ENCODE assay signal across 13 cellular contexts in genomic region chr19:2547033-2547680, GRCh38.
DNase-seq lines count a peak whose midpoint lies in the region; ATAC-seq and TF ChIP-seq lines count a peak whose summit lies in the region.
"Had no signal": no experiment of that assay in that cellular context is flagged by ENCODE, and none has a peak within 500 bp of the region (broad histone marks: within the 10 kb centered on the region; RNA-seq: fewer than 3 reads in every experiment).

No MANE protein-coding gene starts in this region.

- H3K4me1 ChIP-seq in lung (ENCODE audit: control insufficient read depth in 2 of 2, insufficient read depth in 2 of 2, low read length in 2 of 2) = peaks cover 11 to 32% of the 10 kb centered on the region in 2 donors

- WGBS in lung, 2 donors = 82 to 93% methylated on average over 14 to 15 of the region's 15 CpGs

- H3K4me3 ChIP-seq in dorsolateral prefrontal cortex = peak overlapping the region in 18 of 59 donors; percentile 4 to 56 (median 39)
- H3K4me3 ChIP-seq in lung = no peak overlapping the region

- H3K27me3 ChIP-seq in dorsolateral prefrontal cortex (no peaks in the 10 kb centered on the region), lung (ENCODE audit: control insufficient read depth, insufficient read depth) (no peaks in the 10 kb centered on the region)

- no peaks in the 10 kb centered on the region for H3K36me3 Mint-ChIP-seq in IgD-negative memory B cell
- H3K36me3 Mint-ChIP-seq in stimulated activated memory B cell treated with anti-CD40 and anti-IgM and Interleukin-4, amounts not matched to agents 10 μg/mL and 1 μg/mL and 100 μg/mL, for 72 hours = peaks cover 5% of the 10 kb centered on the region
- H3K36me3 Mint-ChIP-seq: CD4-positive, alpha-beta memory T cell had no signal

- H3K9me3 Mint-ChIP-seq in IgD-negative memory B cell = no peaks in the 10 kb centered on the region
- no peaks in the 10 kb centered on the region for H3K9me3 Mint-ChIP-seq in stimulated activated memory B cell treated with anti-CD40 and anti-IgM and Interleukin-4, amounts not matched to agents 10 μg/mL and 1 μg/mL and 100 μg/mL, for 72 hours
- H3K9me3 Mint-ChIP-seq: CD4-positive, alpha-beta memory T cell had no signal

- DNase-seq in dorsolateral prefrontal cortex (peak in 1 of 10 donors; percentile 40), lung (ENCODE audit: low spot score) (no peak), G401 (ENCODE audit: low spot score) (no peak), NCI-H2081 (lab: John Stamatoyannopoulos, UW) (no peak), COLO829 (ENCODE audit: low spot score) (no peak)
- DNase-seq: CD4-positive, alpha-beta memory T cell; NCI-H524 treated with DMSO at 0.1 percent for 48 hours; SHP77 treated with DMSO at 0.1 percent for 48 hours; stimulated activated CD4-positive, alpha-beta T cell treated with anti-CD3 and anti-CD28 coated beads, Interleukin-1b, Interleukin-23, amount 100 ng/mL, for 48 hours had no signal

- TF ChIP-seq CTCF in dorsolateral prefrontal cortex (IDR thresholded peaks at IDR 0.05 in 54 of 56, conservative IDR thresholded peaks at IDR 0.05 in 2 of 56; ENCODE audit: low read depth in 1 of 56, partially characterized antibody in 56 of 56) (no peak), lung (IDR thresholded peaks at IDR 0.05; ENCODE audit: control extremely low read depth, extremely low read depth) (no peak)

- H3K4me3 Mint-ChIP-seq in IgD-negative memory B cell = peak overlapping the region in 1 of 4 donors; percentile 58
- H3K4me3 Mint-ChIP-seq in stimulated activated memory B cell treated with anti-CD40 and anti-IgM and Interleukin-4, amounts not matched to agents 10 μg/mL and 1 μg/mL and 100 μg/mL, for 72 hours = no peak overlapping the region
- H3K4me3 Mint-ChIP-seq: CD4-positive, alpha-beta memory T cell had no signal

- intact Hi-C loops in dorsolateral prefrontal cortex (cut with DNase I) = loop anchor here in 1 of 2 donors (2.0 kb wide), 1 partner anchor 72 kb away; no protein-coding TSS in a partner anchor

- H3K27ac ChIP-seq in dorsolateral prefrontal cortex (peak overlapping the region; percentile 89 to 100 (median 98)), lung (ENCODE audit: low read depth in 1 of 2, low read length in 1 of 2) (peak overlapping the region; percentile 73 to 75)
- H3K27ac ChIP-seq: epithelial cell of prostate had no signal

- ATAC-seq in lung (ENCODE audit: insufficient read depth, low FRiP score) (no peak), HG03025 (IDR thresholded peaks at IDR 0.05; ENCODE audit: low FRiP score, unreplicated experiment) (no peak)
- no peak for ATAC-seq in stimulated activated memory B cell treated with anti-CD40 and anti-IgM and Interleukin-4, amounts not matched to agents 10 μg/mL and 1 μg/mL and 100 μg/mL, for 72 hours

- no peaks in the 10 kb centered on the region for H3K36me3 ChIP-seq in lung (ENCODE audit: control insufficient read depth in 2 of 2, insufficient read depth in 2 of 2, low read length in 2 of 2)

- H3K27ac Mint-ChIP-seq in IgD-negative memory B cell = peak overlapping the region in 2 of 3 donors; percentile 9 to 85
- H3K27ac Mint-ChIP-seq in stimulated activated memory B cell treated with anti-CD40 and anti-IgM and Interleukin-4, amounts not matched to agents 10 μg/mL and 1 μg/mL and 100 μg/mL, for 72 hours = peak overlapping the region; percentile 60

- no peaks in the 10 kb centered on the region for H3K9me3 ChIP-seq in lung (ENCODE audit: control insufficient read depth in 2 of 2, insufficient read depth in 1 of 2, low read length in 1 of 2)

- H3K4me1 Mint-ChIP-seq in IgD-negative memory B cell = peaks cover 19 to 28% (median 23%) of the 10 kb centered on the region in 3 donors
- H3K4me1 Mint-ChIP-seq in stimulated activated memory B cell treated with anti-CD40 and anti-IgM and Interleukin-4, amounts not matched to agents 10 μg/mL and 1 μg/mL and 100 μg/mL, for 72 hours = peaks cover 75% of the 10 kb centered on the region

- in situ Hi-C loops in G401 (cut with HindIII; ENCODE audit: low sequenced_read_pairs) = no loop called here

- no peaks in the 10 kb centered on the region for H3K27me3 Mint-ChIP-seq in IgD-negative memory B cell
- no peaks in the 10 kb centered on the region for H3K27me3 Mint-ChIP-seq in stimulated activated memory B cell treated with anti-CD40 and anti-IgM and Interleukin-4, amounts not matched to agents 10 μg/mL and 1 μg/mL and 100 μg/mL, for 72 hours
- H3K27me3 Mint-ChIP-seq: CD4-positive, alpha-beta memory T cell had no signal
